16 cellular contexts compared by ENCODE assay signal in genomic region chr12:92596388-92596787, GRCh38.
A peak's percentile ranks its signal among the peaks of the same experiment; 100 is the strongest.
DNase-seq lines count a peak whose midpoint lies in the region; ATAC-seq and TF ChIP-seq lines count a peak whose summit lies in the region.
"Had no signal": no experiment of that assay in that cellular context is flagged by ENCODE, and none has a peak within 500 bp of the region (broad histone marks: within the 10 kb centered on the region; RNA-seq: fewer than 3 reads in every experiment).

No MANE protein-coding gene starts in this region.

- H3K4me3 Mint-ChIP-seq in CD4-positive, alpha-beta T cell = no peak overlapping the region
- H3K4me3 Mint-ChIP-seq in naive B cell = no peak overlapping the region

- no peaks in the 10 kb centered on the region for H3K27me3 ChIP-seq in CD4-positive, alpha-beta T cell (ENCODE audit: control insufficient read depth, insufficient read depth, low read length)
- H3K27me3 ChIP-seq: sigmoid colon had no signal

- H3K27ac Mint-ChIP-seq in CD4-positive, alpha-beta T cell = peak overlapping the region; percentile 91
- peak overlapping the region; percentile 69 to 100 (median 86) for H3K27ac Mint-ChIP-seq in naive B cell

- peaks cover 11% of the 10 kb centered on the region for H3K9me3 Mint-ChIP-seq in CD4-positive, alpha-beta T cell
- peaks cover 14 to 35% (median 30%) of the 10 kb centered on the region in 7 donors for H3K9me3 Mint-ChIP-seq in naive B cell

- peaks cover 12% of the 10 kb centered on the region for H3K9me3 ChIP-seq in CD4-positive, alpha-beta T cell (ENCODE audit: control insufficient read depth, low read length)

- no peaks in the 10 kb centered on the region for H3K27me3 Mint-ChIP-seq in CD4-positive, alpha-beta T cell
- no peaks in the 10 kb centered on the region for H3K27me3 Mint-ChIP-seq in naive B cell
- H3K27me3 Mint-ChIP-seq: T-cell had no signal

- H3K4me1 Mint-ChIP-seq in CD4-positive, alpha-beta T cell (ENCODE audit: low read depth) = peaks cover 40% of the 10 kb centered on the region
- H3K4me1 Mint-ChIP-seq in naive B cell = peaks cover 30 to 48% (median 47%) of the 10 kb centered on the region in 3 donors

- no peak for TF ChIP-seq CTCF in CD4-positive, alpha-beta T cell (IDR thresholded peaks at IDR 0.05)

- intact Hi-C loops in CD4-positive, alpha-beta T cell (cut with DNase I, micrococcal nuclease) = no loop called here

- POLR2A ChIA-PET in CD4-positive, alpha-beta T cell (lab: Charles Lee) = interaction anchor here (3.7 kb wide), 1 partner anchor 451 kb away, joined by 42 read pairs; the partner anchor contains the start of gene BTG1

- CTCF ChIA-PET in CD4-positive, alpha-beta T cell (lab: Charles Lee) = no interaction called here

- DNase-seq in CD4-positive, alpha-beta T cell = no peak
- DNase-seq in NCI-H69 (lab: John Stamatoyannopoulos, UW) = peak; percentile 63
- DNase-seq in dedifferentiated amniotic fluid mesenchymal stem cell (ENCODE audit: extremely low spot score) = peak; percentile 29
- DNase-seq in naive B cell = no peak
- DNase-seq in SHP77 (lab: John Stamatoyannopoulos, UW) = no peak
- DNase-seq: activated gamma-delta T cell; Caco-2; left cardiac atrium; NCI-H2081 treated with DMSO at 0.1 percent for 48 hours; NK-92 treated with Interleukin-12 subunit alpha and Interleukin-12 subunit beta, amount 100 ng/mL, for 24 hours; sigmoid colon; substantia nigra; T-cell had no signal

- no peak overlapping the region for H3K27ac ChIP-seq in CD4-positive, alpha-beta T cell (ENCODE audit: low read depth, low read length)
- H3K27ac ChIP-seq: sigmoid colon had no signal

- ATAC-seq in CD4-positive, alpha-beta T cell (ENCODE audit: poor library complexity) = no peak
- no peak for ATAC-seq in naive B cell (ENCODE audit: low read depth in 2 of 2)
- no peak for ATAC-seq in GM19395 (IDR thresholded peaks at IDR 0.05; ENCODE audit: unreplicated experiment)
- no peak for ATAC-seq in HG03025 (IDR thresholded peaks at IDR 0.05; ENCODE audit: low FRiP score, unreplicated experiment)
- no peak for ATAC-seq in HG02759 (IDR thresholded peaks at IDR 0.05; ENCODE audit: unreplicated experiment)
- ATAC-seq: left cardiac atrium, T-cell had no signal

- peaks cover 13% of the 10 kb centered on the region for H3K36me3 Mint-ChIP-seq in CD4-positive, alpha-beta T cell (ENCODE audit: low read depth)
- H3K36me3 Mint-ChIP-seq in naive B cell = peaks cover 9 to 28% of the 10 kb centered on the region in 2 donors

Comparison
In these comparisons a context has a peak if more than half of its experiments do, and no peak if none do; other contexts are left out.
1. DNase-seq: peak in NCI-H69 (single experiment) and dedifferentiated amniotic fluid mesenchymal stem cell (single experiment); none in CD4-positive, alpha-beta T cell (0 of 10), naive B cell (single experiment) and SHP77 (0 of 2).